Comparison of ENCODE assay signal across 1 cellular context in the genomic region with DNA sequence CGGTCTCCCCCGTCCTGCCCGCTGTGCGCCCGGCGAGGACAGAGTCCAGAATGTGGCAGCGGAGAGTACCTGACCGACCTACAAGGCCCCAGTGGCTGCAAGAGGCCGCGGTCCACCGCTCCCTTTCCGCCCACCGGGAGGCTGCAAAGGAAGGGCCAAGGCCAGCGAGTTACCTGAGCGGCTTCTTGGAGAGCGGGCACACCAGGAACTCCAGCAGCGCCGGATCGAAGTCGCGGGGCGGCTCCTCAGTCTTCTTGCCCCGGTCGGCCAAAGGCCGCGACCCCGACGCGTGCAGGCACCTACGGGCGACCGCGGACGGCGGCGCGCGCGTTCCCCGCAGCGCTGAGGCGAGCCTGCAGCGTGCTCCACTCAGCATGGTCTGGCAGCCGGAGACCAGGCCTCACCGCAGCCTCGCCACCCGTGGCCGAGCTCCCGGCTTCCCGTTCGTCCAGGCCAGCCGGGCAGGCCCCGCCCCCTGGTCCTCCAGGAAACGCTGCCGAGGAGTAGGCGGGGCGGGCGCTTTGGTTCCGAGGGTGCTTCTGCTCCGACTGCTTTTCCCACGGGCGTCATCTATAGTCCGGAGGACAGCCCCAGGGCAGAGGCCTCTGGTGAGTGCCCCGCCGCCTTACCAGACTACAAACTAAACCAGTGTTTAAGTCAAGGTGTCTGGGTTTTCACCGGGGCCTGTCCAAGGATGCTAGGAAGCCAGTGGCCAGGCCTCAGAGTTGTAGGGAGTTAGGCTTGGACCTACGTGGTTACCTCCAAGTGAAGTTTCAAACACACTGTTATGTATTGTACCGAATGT.
TF ChIP-seq lines count a peak whose summit lies in the region.

A gene with protein sequence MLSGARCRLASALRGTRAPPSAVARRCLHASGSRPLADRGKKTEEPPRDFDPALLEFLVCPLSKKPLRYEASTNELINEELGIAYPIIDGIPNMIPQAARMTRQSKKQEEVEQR (minus strand): TSS at position 452 of the 805 bp plus-strand sequence. CDS start 76 bp downstream, at position 376.

TF ChIP-seq in HCT116, 20 proteins besides CTCF, POLR2A, EP300 and RAD21 (continued from another document):
- TF ChIP-seq, protein P1, sequence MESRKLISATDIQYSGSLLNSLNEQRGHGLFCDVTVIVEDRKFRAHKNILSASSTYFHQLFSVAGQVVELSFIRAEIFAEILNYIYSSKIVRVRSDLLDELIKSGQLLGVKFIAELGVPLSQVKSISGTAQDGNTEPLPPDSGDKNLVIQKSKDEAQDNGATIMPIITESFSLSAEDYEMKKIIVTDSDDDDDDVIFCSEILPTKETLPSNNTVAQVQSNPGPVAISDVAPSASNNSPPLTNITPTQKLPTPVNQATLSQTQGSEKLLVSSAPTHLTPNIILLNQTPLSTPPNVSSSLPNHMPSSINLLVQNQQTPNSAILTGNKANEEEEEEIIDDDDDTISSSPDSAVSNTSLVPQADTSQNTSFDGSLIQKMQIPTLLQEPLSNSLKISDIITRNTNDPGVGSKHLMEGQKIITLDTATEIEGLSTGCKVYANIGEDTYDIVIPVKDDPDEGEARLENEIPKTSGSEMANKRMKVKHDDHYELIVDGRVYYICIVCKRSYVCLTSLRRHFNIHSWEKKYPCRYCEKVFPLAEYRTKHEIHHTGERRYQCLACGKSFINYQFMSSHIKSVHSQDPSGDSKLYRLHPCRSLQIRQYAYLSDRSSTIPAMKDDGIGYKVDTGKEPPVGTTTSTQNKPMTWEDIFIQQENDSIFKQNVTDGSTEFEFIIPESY (IDR thresholded peaks at IDR 0.05; ENCODE audit: extremely low read depth, insufficient replicate concordance, low read length) = peak; percentile 42
- TF ChIP-seq EGR1 (IDR thresholded peaks at IDR 0.05; ENCODE audit: low read depth) = peak; percentile 45; the same call in 1 of the 2 replicates
- TF ChIP-seq TCF7L2 (IDR thresholded peaks at IDR 0.05; ENCODE audit: borderline replicate concordance, extremely low read depth, insufficient read depth, insufficient read length) = no peak
- TF ChIP-seq YY1 (IDR thresholded peaks at IDR 0.05; ENCODE audit: extremely low read depth, insufficient replicate concordance, low read depth, low read length) = peak; percentile 85
- TF ChIP-seq ZNF274 (IDR thresholded peaks at IDR 0.05; ENCODE audit: low read depth, low read length) = no peak
- peak; percentile 91 for TF ChIP-seq CBX3 (IDR thresholded peaks at IDR 0.05; ENCODE audit: low read depth)
- TF ChIP-seq ZFX (IDR thresholded peaks at IDR 0.05) = peak; percentile 100
- no peak for TF ChIP-seq FOSL1 (IDR thresholded peaks at IDR 0.05; ENCODE audit: low read depth)
- TF ChIP-seq EZH2phosphoT487 (IDR thresholded peaks at IDR 0.05; ENCODE audit: borderline replicate concordance) = no peak
- TF ChIP-seq, protein P2, sequence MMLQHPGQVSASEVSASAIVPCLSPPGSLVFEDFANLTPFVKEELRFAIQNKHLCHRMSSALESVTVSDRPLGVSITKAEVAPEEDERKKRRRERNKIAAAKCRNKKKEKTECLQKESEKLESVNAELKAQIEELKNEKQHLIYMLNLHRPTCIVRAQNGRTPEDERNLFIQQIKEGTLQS (IDR thresholded peaks at IDR 0.05) = no peak
- TF ChIP-seq SRF (IDR thresholded peaks at IDR 0.05; ENCODE audit: low read depth) = no peak
- no peak for TF ChIP-seq JUND (IDR thresholded peaks at IDR 0.05)
- TF ChIP-seq CEBPB (IDR thresholded peaks at IDR 0.05; ENCODE audit: low read depth) = no peak
- peak; percentile 84 for TF ChIP-seq SIN3A (IDR thresholded peaks at IDR 0.05; ENCODE audit: low read depth)
- TF ChIP-seq SP1 (IDR thresholded peaks at IDR 0.05; ENCODE audit: low read depth) = peak; percentile 84
- no peak for TF ChIP-seq EZH2 (IDR thresholded peaks at IDR 0.05)
- TF ChIP-seq ELF1 (IDR thresholded peaks at IDR 0.05; ENCODE audit: borderline replicate concordance, low read depth) = peak; percentile 48
- TF ChIP-seq, protein P3, sequence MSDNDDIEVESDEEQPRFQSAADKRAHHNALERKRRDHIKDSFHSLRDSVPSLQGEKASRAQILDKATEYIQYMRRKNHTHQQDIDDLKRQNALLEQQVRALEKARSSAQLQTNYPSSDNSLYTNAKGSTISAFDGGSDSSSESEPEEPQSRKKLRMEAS (IDR thresholded peaks at IDR 0.05) = peak; percentile 90
TF ChIP-seq in HCT116: peak in this region for 10.
